ENCODE assay signal across 14 cellular contexts in genomic region chr21:44923481-44924084, GRCh38. TPM values are rescaled to one million over a fixed set of nuclear protein-coding genes. Genes with fewer than 3 reads are reported as not detected.
DNase-seq lines count a peak whose midpoint lies in the region; ATAC-seq and TF ChIP-seq lines count a peak whose summit lies in the region.
"Had no signal": no experiment of that assay in that cellular context is flagged by ENCODE, and none has a peak within 500 bp of the region (broad histone marks: within the 10 kb centered on the region; RNA-seq: fewer than 3 reads in every experiment).

No MANE protein-coding gene starts in this region.

- no peak overlapping the region for H4K5ac ChIP-seq in H9 (ENCODE audit: insufficient read length, low read depth, low read length)

- H2AFZ ChIP-seq in H9 (ENCODE audit: low read length): no peak overlapping the region

- no peak overlapping the region for H2BK20ac ChIP-seq in H9 (ENCODE audit: low read depth, low read length, poor library complexity, severe bottlenecking)

- no peaks in the 10 kb centered on the region for H3K79me2 ChIP-seq in H9 (ENCODE audit: insufficient read depth, low read length)

- H3K79me1 ChIP-seq in H9 (ENCODE audit: insufficient read depth, low read depth, low read length, poor library complexity, severe bottlenecking): no peaks in the 10 kb centered on the region

- H2AK5ac ChIP-seq in H9 (ENCODE audit: insufficient read length, low read length): no peak overlapping the region

- H2BK120ac ChIP-seq in H9 (ENCODE audit: low read depth, low read length, poor library complexity, severe bottlenecking): no peak overlapping the region

- H3K4me1 ChIP-seq in H9 (ENCODE audit: insufficient read depth, low read length): peaks cover 6% of the 10 kb centered on the region; the same call in 1 of the 2 replicates
- H3K4me1 ChIP-seq: colonic mucosa had no signal

- no peak overlapping the region for H3K56ac ChIP-seq in H9 (ENCODE audit: insufficient read length, low read depth, low read length)

- H4K91ac ChIP-seq in H9 (ENCODE audit: insufficient read length, low read depth, low read length): no peak overlapping the region

- H3K14ac ChIP-seq in H9 (ENCODE audit: insufficient read depth, low read length): no peak overlapping the region

- no peaks in the 10 kb centered on the region for H3K9me3 ChIP-seq in H9 (ENCODE audit: control insufficient read depth, low read depth, low read length)
- H3K9me3 ChIP-seq: colonic mucosa, lower lobe of right lung, MG63, tibial artery had no signal

- intact Hi-C loops in activated T-helper 2 cell treated with anti-CD3 and anti-CD28 coated beads, Interferon-gamma antibody, Interleukin-2, Interleukin-4, amounts not matched to agents 10 μg/mL and 5 μg/mL and 100 μg/mL, durations not matched to agents 14 hours and 24 hours and 36 hours (cut with micrococcal nuclease): loop anchor here (5.0 kb wide), 1 partner anchor 154 kb away; no protein-coding TSS in a partner anchor

- H3K9ac ChIP-seq in H9 (ENCODE audit: extremely low read depth, insufficient read length, low read length): no peak overlapping the region

- no peak for DNase-seq in activated naive CD4-positive, alpha-beta T cell treated with anti-CD3 and anti-CD28 coated beads, Interleukin-2, amount 10 ng/mL, durations not matched to agents 7 days and 5 days
- no peak for DNase-seq in activated naive CD4-positive, alpha-beta T cell treated with anti-CD3 and anti-CD28 coated beads, Interleukin-2, amount 50 U/mL, for 72 hours (ENCODE audit: low spot score in 2 of 2)
- DNase-seq in NOMO-1 (lab: John Stamatoyannopoulos, UW; ENCODE audit: unreplicated experiment in 2 of 2) (peak; percentile 71 to 72), NCI-H2107 treated with DMSO at 0.1 percent for 48 hours (lab: John Stamatoyannopoulos, UW; ENCODE audit: unreplicated experiment) (no peak), H9 (no peak)
- DNase-seq in activated T-helper 2 cell treated with anti-CD3 and anti-CD28 coated beads, Interferon-gamma antibody, Interleukin-2, Interleukin-4, amounts not matched to agents 10 μg/mL and 5 μg/mL and 100 μg/mL, durations not matched to agents 14 hours and 24 hours and 36 hours (ENCODE audit: low spot score): no peak
- DNase-seq in stimulated activated naive CD8-positive, alpha-beta T cell treated with anti-CD3 and anti-CD28 coated beads, Interleukin-15, amount 100 ng/mL, for 72 hours: no peak
- DNase-seq in stimulated activated CD4-positive, alpha-beta T cell treated with anti-CD3 and anti-CD28 coated beads, Interleukin-1b, Interleukin-23, amount 100 ng/mL, for 48 hours: no peak
- DNase-seq: anterior cingulate cortex, colonic mucosa, DMS53, MG63, tibial artery had no signal

- H3K27me3 Mint-ChIP-seq in activated naive CD4-positive, alpha-beta T cell treated with anti-CD3 and anti-CD28 coated beads, Interleukin-2, amount 10 ng/mL, durations not matched to agents 7 days and 5 days: no peaks in the 10 kb centered on the region
- H3K27me3 Mint-ChIP-seq in activated T-helper 2 cell treated with anti-CD3 and anti-CD28 coated beads, Interferon-gamma antibody, Interleukin-2, Interleukin-4, amounts not matched to agents 10 μg/mL and 5 μg/mL and 100 μg/mL, durations not matched to agents 14 hours and 24 hours and 36 hours (ENCODE audit: low read depth): no peaks in the 10 kb centered on the region
- H3K27me3 Mint-ChIP-seq in stimulated activated naive CD8-positive, alpha-beta T cell treated with anti-CD3 and anti-CD28 coated beads, Interleukin-15, amount 100 ng/mL, for 72 hours: no peaks in the 10 kb centered on the region
- peaks cover 67% of the 10 kb centered on the region for H3K27me3 Mint-ChIP-seq in H9 (ENCODE audit: low read depth)

- ATAC-seq in activated naive CD4-positive, alpha-beta T cell treated with anti-CD3 and anti-CD28 coated beads, Interleukin-2, amount 50 U/mL, for 72 hours: no peak
- ATAC-seq in stimulated activated naive CD8-positive, alpha-beta T cell treated with anti-CD3 and anti-CD28 coated beads, Interleukin-15, amount 100 ng/mL, for 72 hours: no peak
- ATAC-seq: lower lobe of right lung had no signal

- H3K36me3 Mint-ChIP-seq in activated naive CD4-positive, alpha-beta T cell treated with anti-CD3 and anti-CD28 coated beads, Interleukin-2, amount 10 ng/mL, durations not matched to agents 7 days and 5 days: peaks cover 41% of the 10 kb centered on the region
- peaks cover 17 to 27% of the 10 kb centered on the region in 2 donors for H3K36me3 Mint-ChIP-seq in activated naive CD4-positive, alpha-beta T cell treated with anti-CD3 and anti-CD28 coated beads, Interleukin-2, amount 50 U/mL, for 72 hours
- H3K36me3 Mint-ChIP-seq in activated T-helper 2 cell treated with anti-CD3 and anti-CD28 coated beads, Interferon-gamma antibody, Interleukin-2, Interleukin-4, amounts not matched to agents 10 μg/mL and 5 μg/mL and 100 μg/mL, durations not matched to agents 14 hours and 24 hours and 36 hours (ENCODE audit: low read depth): peaks cover 14% of the 10 kb centered on the region
- H3K36me3 Mint-ChIP-seq in H9 (ENCODE audit: insufficient read depth in 1 of 3, low read depth in 3 of 3): no peaks in the 10 kb centered on the region; a peak in 1 of 7 replicates

- no peaks in the 10 kb centered on the region for H3K23me2 ChIP-seq in H9 (ENCODE audit: insufficient read length, low read depth, low read length, poor library complexity, severe bottlenecking)

- CTCF ChIA-PET in activated naive CD4-positive, alpha-beta T cell treated with anti-CD3 and anti-CD28 coated beads, Interleukin-2, amount 10 ng/mL, durations not matched to agents 7 days and 5 days (lab: Charles Lee): no interaction called here

- peaks cover 4% of the 10 kb centered on the region for H3K9me3 Mint-ChIP-seq in activated naive CD4-positive, alpha-beta T cell treated with anti-CD3 and anti-CD28 coated beads, Interleukin-2, amount 10 ng/mL, durations not matched to agents 7 days and 5 days
- H3K9me3 Mint-ChIP-seq in activated naive CD4-positive, alpha-beta T cell treated with anti-CD3 and anti-CD28 coated beads, Interleukin-2, amount 50 U/mL, for 72 hours: no peaks in the 10 kb centered on the region
- no peaks in the 10 kb centered on the region for H3K9me3 Mint-ChIP-seq in activated T-helper 2 cell treated with anti-CD3 and anti-CD28 coated beads, Interferon-gamma antibody, Interleukin-2, Interleukin-4, amounts not matched to agents 10 μg/mL and 5 μg/mL and 100 μg/mL, durations not matched to agents 14 hours and 24 hours and 36 hours
- no peaks in the 10 kb centered on the region for H3K9me3 Mint-ChIP-seq in stimulated activated naive CD8-positive, alpha-beta T cell treated with anti-CD3 and anti-CD28 coated beads, Interleukin-15, amount 100 ng/mL, for 72 hours
- no peaks in the 10 kb centered on the region; a peak in 1 of 5 replicates for H3K9me3 Mint-ChIP-seq in H9

- H3K18ac ChIP-seq in H9 (ENCODE audit: insufficient read length, low read depth, low read length): no peak overlapping the region

- no peak overlapping the region for H3K23ac ChIP-seq in H9 (ENCODE audit: insufficient read length, low read depth, low read length)

- no peak overlapping the region for H4K8ac ChIP-seq in H9 (replicated peaks; ENCODE audit: insufficient read length, low read depth, low read length)

- H3K4ac ChIP-seq in H9 (ENCODE audit: low read depth, low read length): no peak overlapping the region

- H3K4me1 Mint-ChIP-seq in activated naive CD4-positive, alpha-beta T cell treated with anti-CD3 and anti-CD28 coated beads, Interleukin-2, amount 10 ng/mL, durations not matched to agents 7 days and 5 days: peaks cover 79% of the 10 kb centered on the region
- peaks cover 60% of the 10 kb centered on the region for H3K4me1 Mint-ChIP-seq in activated T-helper 2 cell treated with anti-CD3 and anti-CD28 coated beads, Interferon-gamma antibody, Interleukin-2, Interleukin-4, amounts not matched to agents 10 μg/mL and 5 μg/mL and 100 μg/mL, durations not matched to agents 14 hours and 24 hours and 36 hours (ENCODE audit: low read depth)
- peaks cover 83% of the 10 kb centered on the region for H3K4me1 Mint-ChIP-seq in stimulated activated naive CD8-positive, alpha-beta T cell treated with anti-CD3 and anti-CD28 coated beads, Interleukin-15, amount 100 ng/mL, for 72 hours
- peaks cover 17 to 38% of the 10 kb centered on the region in 2 experiments for H3K4me1 Mint-ChIP-seq in H9

- H3K27ac ChIP-seq in H9 (ENCODE audit: insufficient read length, low read depth, low read length): no peak overlapping the region
- H3K27ac ChIP-seq: colonic mucosa, tibial artery had no signal

- H4K20me1 ChIP-seq in H9 (ENCODE audit: control insufficient read depth, insufficient read depth, insufficient read length): no peaks in the 10 kb centered on the region

- no peak overlapping the region for H2BK12ac ChIP-seq in H9 (ENCODE audit: insufficient read length, low read depth, low read length)

- no peak overlapping the region for H2BK5ac ChIP-seq in H9 (ENCODE audit: insufficient read length, low read length)

- H3K4me3 Mint-ChIP-seq in activated naive CD4-positive, alpha-beta T cell treated with anti-CD3 and anti-CD28 coated beads, Interleukin-2, amount 10 ng/mL, durations not matched to agents 7 days and 5 days: peak overlapping the region; percentile 26
- H3K4me3 Mint-ChIP-seq in activated T-helper 2 cell treated with anti-CD3 and anti-CD28 coated beads, Interferon-gamma antibody, Interleukin-2, Interleukin-4, amounts not matched to agents 10 μg/mL and 5 μg/mL and 100 μg/mL, durations not matched to agents 14 hours and 24 hours and 36 hours (ENCODE audit: low read depth): peak overlapping the region; percentile 63
- H3K4me3 Mint-ChIP-seq in stimulated activated naive CD8-positive, alpha-beta T cell treated with anti-CD3 and anti-CD28 coated beads, Interleukin-15, amount 100 ng/mL, for 72 hours: peak overlapping the region; percentile 1 to 2
- no peak overlapping the region for H3K4me3 Mint-ChIP-seq in H9

- no peak overlapping the region for H3K4me2 ChIP-seq in H9 (ENCODE audit: insufficient read depth, insufficient read length, low read length)

- H3K27ac Mint-ChIP-seq in activated naive CD4-positive, alpha-beta T cell treated with anti-CD3 and anti-CD28 coated beads, Interleukin-2, amount 10 ng/mL, durations not matched to agents 7 days and 5 days: peak overlapping the region; percentile 79
- H3K27ac Mint-ChIP-seq in activated naive CD4-positive, alpha-beta T cell treated with anti-CD3 and anti-CD28 coated beads, Interleukin-2, amount 50 U/mL, for 72 hours: peak overlapping the region in 1 of 2 donors; percentile 66
- H3K27ac Mint-ChIP-seq in activated T-helper 2 cell treated with anti-CD3 and anti-CD28 coated beads, Interferon-gamma antibody, Interleukin-2, Interleukin-4, amounts not matched to agents 10 μg/mL and 5 μg/mL and 100 μg/mL, durations not matched to agents 14 hours and 24 hours and 36 hours: peak overlapping the region; percentile 83
- no peak overlapping the region for H3K27ac Mint-ChIP-seq in stimulated activated naive CD8-positive, alpha-beta T cell treated with anti-CD3 and anti-CD28 coated beads, Interleukin-15, amount 100 ng/mL, for 72 hours
- H3K27ac Mint-ChIP-seq in H9: no peak overlapping the region

- no peak overlapping the region for H2BK15ac ChIP-seq in H9 (ENCODE audit: low read depth, low read length)

- H3K27me3 ChIP-seq in H9 (ENCODE audit: insufficient read depth, low read length): peaks cover 44% of the 10 kb centered on the region; the same call in 1 of the 2 replicates

- TF ChIP-seq CTCF in H9 (conservative IDR thresholded peaks at IDR 0.05): no peak

- 100% methylated on average over 3 of the region's 10 CpGs for WGBS in H9 (ENCODE audit: extremely low coverage, insufficient read length, low lambda C conversion rate)

- no peak overlapping the region for H3T11ph ChIP-seq in H9 (ENCODE audit: low read length)

RNA-seq across cellular contexts. Expression of gene ITGB2, which starts 2.9 kb away (rescaled TPM):
- 100 to 1,000 TPM; 151 to 272 TPM for total RNA-seq in activated naive CD4-positive, alpha-beta T cell treated with anti-CD3 and anti-CD28 coated beads, Interleukin-2, amount 50 U/mL, for 72 hours
- 210 and 212 TPM in 2 replicates for total RNA-seq in activated T-helper 2 cell treated with anti-CD3 and anti-CD28 coated beads, Interferon-gamma antibody, Interleukin-2, Interleukin-4, amounts not matched to agents 10 μg/mL and 5 μg/mL and 100 μg/mL, durations not matched to agents 14 hours and 24 hours and 36 hours
- 0.61 and 1.1 TPM in 2 replicates for total RNA-seq in H9 (2021)

RNA-seq across cellular contexts. Expression of gene SLX9, which starts 16.2 kb away (rescaled TPM):
- total RNA-seq in activated naive CD4-positive, alpha-beta T cell treated with anti-CD3 and anti-CD28 coated beads, Interleukin-2, amount 50 U/mL, for 72 hours: 10 to 100 TPM; 25.3 to 63.9 TPM
- total RNA-seq in activated T-helper 2 cell treated with anti-CD3 and anti-CD28 coated beads, Interferon-gamma antibody, Interleukin-2, Interleukin-4, amounts not matched to agents 10 μg/mL and 5 μg/mL and 100 μg/mL, durations not matched to agents 14 hours and 24 hours and 36 hours: 65.8 and 72.6 TPM in 2 replicates
- 74.3 and 76.4 TPM in 2 replicates for total RNA-seq in H9 (2021)

RNA-seq across cellular contexts. Expression of gene PTTG1IP, which starts 50.1 kb away (rescaled TPM):
- 10 to 100 TPM; 61.7 to 99.8 TPM for total RNA-seq in activated naive CD4-positive, alpha-beta T cell treated with anti-CD3 and anti-CD28 coated beads, Interleukin-2, amount 50 U/mL, for 72 hours
- 48.1 and 48.3 TPM in 2 replicates for total RNA-seq in activated T-helper 2 cell treated with anti-CD3 and anti-CD28 coated beads, Interferon-gamma antibody, Interleukin-2, Interleukin-4, amounts not matched to agents 10 μg/mL and 5 μg/mL and 100 μg/mL, durations not matched to agents 14 hours and 24 hours and 36 hours
- 107 and 112 TPM in 2 replicates for total RNA-seq in H9 (2021)

Comparison
In these comparisons a context has a peak if more than half of its experiments do, and no peak if none do; other contexts are left out.
1. DNase-seq: peak in NOMO-1 (2 of 2); none in activated naive CD4-positive, alpha-beta T cell treated with anti-CD3 and anti-CD28 coated beads, Interleukin-2, amount 10 ng/mL, durations not matched to agents 7 days and 5 days (single experiment), activated naive CD4-positive, alpha-beta T cell treated with anti-CD3 and anti-CD28 coated beads, Interleukin-2, amount 50 U/mL, for 72 hours (0 of 2), activated T-helper 2 cell treated with anti-CD3 and anti-CD28 coated beads, Interferon-gamma antibody, Interleukin-2, Interleukin-4, amounts not matched to agents 10 μg/mL and 5 μg/mL and 100 μg/mL, durations not matched to agents 14 hours and 24 hours and 36 hours (single experiment), stimulated activated naive CD8-positive, alpha-beta T cell treated with anti-CD3 and anti-CD28 coated beads, Interleukin-15, amount 100 ng/mL, for 72 hours (0 of 2), stimulated activated CD4-positive, alpha-beta T cell treated with anti-CD3 and anti-CD28 coated beads, Interleukin-1b, Interleukin-23, amount 100 ng/mL, for 48 hours (single experiment), NCI-H2107 treated with DMSO at 0.1 percent for 48 hours (single experiment) and H9 (single experiment).
2. H3K27ac Mint-ChIP-seq: peak in activated naive CD4-positive, alpha-beta T cell treated with anti-CD3 and anti-CD28 coated beads, Interleukin-2, amount 10 ng/mL, durations not matched to agents 7 days and 5 days (single experiment) and activated T-helper 2 cell treated with anti-CD3 and anti-CD28 coated beads, Interferon-gamma antibody, Interleukin-2, Interleukin-4, amounts not matched to agents 10 μg/mL and 5 μg/mL and 100 μg/mL, durations not matched to agents 14 hours and 24 hours and 36 hours (single experiment); none in stimulated activated naive CD8-positive, alpha-beta T cell treated with anti-CD3 and anti-CD28 coated beads, Interleukin-15, amount 100 ng/mL, for 72 hours (0 of 2) and H9 (0 of 3).
3. H3K4me3 Mint-ChIP-seq: peak in activated naive CD4-positive, alpha-beta T cell treated with anti-CD3 and anti-CD28 coated beads, Interleukin-2, amount 10 ng/mL, durations not matched to agents 7 days and 5 days (single experiment), activated T-helper 2 cell treated with anti-CD3 and anti-CD28 coated beads, Interferon-gamma antibody, Interleukin-2, Interleukin-4, amounts not matched to agents 10 μg/mL and 5 μg/mL and 100 μg/mL, durations not matched to agents 14 hours and 24 hours and 36 hours (single experiment) and stimulated activated naive CD8-positive, alpha-beta T cell treated with anti-CD3 and anti-CD28 coated beads, Interleukin-15, amount 100 ng/mL, for 72 hours (2 of 2); none in H9 (0 of 2).
4. RNA of gene ITGB2, which starts 2.9 kb away (total RNA-seq): 151 to 272 TPM in activated naive CD4-positive, alpha-beta T cell treated with anti-CD3 and anti-CD28 coated beads, Interleukin-2, amount 50 U/mL, for 72 hours and 210 to 212 TPM in activated T-helper 2 cell treated with anti-CD3 and anti-CD28 coated beads, Interferon-gamma antibody, Interleukin-2, Interleukin-4, amounts not matched to agents 10 μg/mL and 5 μg/mL and 100 μg/mL, durations not matched to agents 14 hours and 24 hours and 36 hours; 0.61 to 1.1 TPM in H9; every median in the first group is over 10 times any median in the second.